Comparison of ENCODE assay signal across 9 cellular contexts in genomic region chr1:119711356-119711803, GRCh38. TPM values are rescaled to one million over a fixed set of nuclear protein-coding genes. Genes with fewer than 3 reads are reported as not detected.
DNase-seq lines count a peak whose midpoint lies in the region; ATAC-seq and TF ChIP-seq lines count a peak whose summit lies in the region.
"Not testable (repeated sequence)": the region's sequence is repeated elsewhere in the genome, so short reads cannot be mapped to it uniquely, and the experiment has no call there.
"Had no signal": no experiment of that assay in that cellular context is flagged by ENCODE, and none has a peak within 500 bp of the region (broad histone marks: within the 10 kb centered on the region; RNA-seq: fewer than 3 reads in every experiment).

No MANE protein-coding gene starts in this region.

- H2BK15ac ChIP-seq in IMR-90 (ENCODE audit: low read depth, low read length); neuronal stem cell (ENCODE audit: low read length): not testable (repeated sequence)

- peak overlapping the region; percentile 91 for H2AFZ ChIP-seq in IMR-90 (replicated peaks; ENCODE audit: low read length, poor library complexity)
- H2AFZ ChIP-seq in neuronal stem cell (ENCODE audit: low read length): peak overlapping the region; percentile 90

- H4K8ac ChIP-seq in IMR-90 (ENCODE audit: low read depth in 2 of 2, low read length in 2 of 2); neuronal stem cell (ENCODE audit: low read depth, low read length): not testable (repeated sequence)

- H4K20me1 ChIP-seq in BLaER1 (peaks cover 31% of the 10 kb centered on the region), IMR-90 (ENCODE audit: insufficient read depth, low read length) (peaks cover 30% of the 10 kb centered on the region)

- BruUV-seq in IMR-90 (replicated peaks; lab: Mats Ljungman, UMichigan): not testable (repeated sequence)

- not testable (repeated sequence) for H3K23ac ChIP-seq in IMR-90 (ENCODE audit: low read depth, low read length); neuronal stem cell (ENCODE audit: low read depth, low read length, poor library complexity)

- H4K5ac ChIP-seq in IMR-90 (ENCODE audit: low read depth, low read length): not testable (repeated sequence)

- intact Hi-C loops in IMR-90 (cut with micrococcal nuclease) (loop anchor here (5.0 kb wide), 2 partner anchors 64 to 1784 kb away; partner anchors contain the start of genes GDAP2, WDR3 and ZNF697), ascending aorta (cut with DNase I) (loop anchor here (5.0 kb wide), 1 partner anchor 79 kb away; no protein-coding TSS in a partner anchor)

- H3K18ac ChIP-seq in IMR-90 (ENCODE audit: low read depth, low read length); neuronal stem cell (ENCODE audit: low read length): not testable (repeated sequence)

- H3K4me1 ChIP-seq in BLaER1 (peaks cover 34% of the 10 kb centered on the region), IMR-90 (ENCODE audit: control insufficient read depth, insufficient read depth, low read length) (peaks cover 19% of the 10 kb centered on the region), ascending aorta (peaks cover 0 to 19% of the 10 kb centered on the region in 2 donors), neuronal stem cell (ENCODE audit: control insufficient read depth in 2 of 2, insufficient read depth in 1 of 2, low read depth in 1 of 2, low read length in 2 of 2) (peaks cover 9 to 19% of the 10 kb centered on the region in 2 donors)

- not testable (repeated sequence) for ATAC-seq in IMR-90 (ENCODE audit: low read depth); T-helper 17 cell

- H3K27me3 Mint-ChIP-seq in T-helper 17 cell: peaks cover 61% of the 10 kb centered on the region

- not testable (repeated sequence) for H2BK5ac ChIP-seq in IMR-90 (ENCODE audit: low read depth, low read length, poor library complexity, severe bottlenecking); neuronal stem cell (ENCODE audit: low read length)

- in situ Hi-C loops in IMR-90 (cut with MboI; ENCODE audit: low sequenced_read_pairs): not testable (repeated sequence)

- peaks cover 27 to 38% of the 10 kb centered on the region in 2 experiments for H3K79me1 ChIP-seq in IMR-90 (ENCODE audit: low read depth in 1 of 2, low read length in 2 of 2)
- not testable (repeated sequence) for H3K79me1 ChIP-seq in neuronal stem cell (ENCODE audit: low read depth, low read length)

- H3K9me3 ChIP-seq in BLaER1; IMR-90 (ENCODE audit: control insufficient read depth, insufficient read depth, low read length); T-helper 17 cell (ENCODE audit: control insufficient read depth, low read length, poor library complexity, severe bottlenecking); ascending aorta; neuronal stem cell (replicated peaks in 1 of 2; ENCODE audit: control insufficient read depth in 2 of 2, insufficient read depth in 1 of 2, low read depth in 1 of 2, low read length in 2 of 2): not testable (repeated sequence)

- not testable (repeated sequence) for DNase-seq in IMR-90; T-helper 17 cell; ascending aorta (ENCODE audit: low spot score in 2 of 2); epithelial cell of esophagus (ENCODE audit: low read depth); kidney epithelial cell (ENCODE audit: low read depth); neuronal stem cell (ENCODE audit: low spot score); substantia nigra (lab: John Stamatoyannopoulos, UW)

- dilution Hi-C loops in IMR-90 (cut with HindIII; ENCODE audit: low sequenced_read_pairs, unreplicated experiment): not testable (repeated sequence)

- CTCF ChIA-PET in IMR-90 (lab: Yijun Ruan, JAX): interaction anchor here (0.9 kb wide), 1 partner anchor 36 kb away, joined by 3 read pairs; no protein-coding TSS in a partner anchor

- not testable (repeated sequence) for H3K4me1 Mint-ChIP-seq in T-helper 17 cell

- H3K27me3 ChIP-seq in BLaER1; ascending aorta; kidney epithelial cell (ENCODE audit: control insufficient read depth, insufficient read depth, low read length): not testable (repeated sequence)
- H3K27me3 ChIP-seq in IMR-90 (ENCODE audit: control insufficient read depth, insufficient read depth, low read length) (peaks cover 11% of the 10 kb centered on the region), neuronal stem cell (ENCODE audit: control insufficient read depth in 3 of 3, insufficient read depth in 3 of 3, low read depth in 1 of 3, low read length in 3 of 3) (peaks cover 0 to 14% (median 0%) of the 10 kb centered on the region in 3 experiments)

- not testable (repeated sequence) for H3K56ac ChIP-seq in IMR-90 (ENCODE audit: extremely low read depth, insufficient read depth, low read length)

- H3K4ac ChIP-seq in IMR-90 (ENCODE audit: low read depth, low read length); neuronal stem cell (ENCODE audit: low read length): not testable (repeated sequence)

- H3K4me3 ChIP-seq in BLaER1 (peak overlapping the region; percentile 89), IMR-90 (ENCODE audit: insufficient read depth, low read depth, low read length) (peak overlapping the region; percentile 78), ascending aorta (peak overlapping the region; percentile 64 to 81), epithelial cell of esophagus (ENCODE audit: low read length) (peak overlapping the region; percentile 88), kidney epithelial cell (ENCODE audit: low read depth, low read length) (peak overlapping the region; percentile 71), neuronal stem cell (ENCODE audit: low read length in 2 of 2) (peak overlapping the region in 1 of 2 donors; percentile 93)

- not testable (repeated sequence) for H3K36me3 Mint-ChIP-seq in T-helper 17 cell (ENCODE audit: low read depth)

- not testable (repeated sequence) for H2AK5ac ChIP-seq in IMR-90 (ENCODE audit: low read depth, low read length); neuronal stem cell (ENCODE audit: low read depth, low read length)

- peak overlapping the region; percentile 3 for H3K27ac Mint-ChIP-seq in T-helper 17 cell

- not testable (repeated sequence) for H2BK120ac ChIP-seq in IMR-90 (ENCODE audit: low read depth, low read length); neuronal stem cell (ENCODE audit: low read depth, low read length)

- H3K4me2 ChIP-seq in BLaER1: peak overlapping the region; percentile 63
- peak overlapping the region; percentile 77 for H3K4me2 ChIP-seq in IMR-90 (ENCODE audit: low read depth, low read length)
- not testable (repeated sequence) for H3K4me2 ChIP-seq in neuronal stem cell (ENCODE audit: insufficient read depth, low read length, poor library complexity, severe bottlenecking)

- H2BK12ac ChIP-seq in neuronal stem cell (ENCODE audit: low read length): not testable (repeated sequence)

- H3K4me3 Mint-ChIP-seq in T-helper 17 cell: peak overlapping the region; percentile 87

- POLR2A ChIA-PET in IMR-90 (lab: Charles Lee; ENCODE audit: unreplicated experiment): not testable (repeated sequence)

- H3K9ac ChIP-seq in BLaER1; IMR-90 (ENCODE audit: low read depth, low read length); neuronal stem cell (ENCODE audit: low read depth, low read length, poor library complexity): not testable (repeated sequence)

- H3K9me1 ChIP-seq in IMR-90 (ENCODE audit: insufficient read depth, low read length): peaks cover 26% of the 10 kb centered on the region

- not testable (repeated sequence) for H4K91ac ChIP-seq in IMR-90 (ENCODE audit: insufficient read depth, low read depth, low read length); neuronal stem cell (ENCODE audit: low read depth, low read length, poor library complexity)

- H3K27ac ChIP-seq in BLaER1; IMR-90 (ENCODE audit: insufficient read depth, low read length); neuronal stem cell (replicated peaks; ENCODE audit: low read length): not testable (repeated sequence)
- H3K27ac ChIP-seq in ascending aorta: peak overlapping the region in 1 of 2 donors; percentile 87
- peak overlapping the region; percentile 85 for H3K27ac ChIP-seq in substantia nigra (ENCODE audit: low read depth, low read length, poor library complexity, severe bottlenecking)

- not testable (repeated sequence) for TF ChIP-seq RAD21 in IMR-90 (IDR thresholded peaks at IDR 0.05; ENCODE audit: low read length)

- H3K14ac ChIP-seq in IMR-90 (replicated peaks; ENCODE audit: low read depth, low read length); neuronal stem cell (ENCODE audit: low read length): not testable (repeated sequence)

- 31% methylated on average over 2 of the region's 10 CpGs; no CpG with 5 or more reads in 1 of the 2 experiments for WGBS in IMR-90 (ENCODE audit: extremely low coverage in 2 of 2, insufficient read length in 1 of 2), 2 experiments
- WGBS in neuronal stem cell (ENCODE audit: extremely low coverage in 2 of 2, insufficient read length in 2 of 2, insufficient replicate concordance in 1 of 2), 2 donors: no CpG with 5 or more reads among the region's 10 CpGs

- TF ChIP-seq CTCF in IMR-90 (conservative IDR thresholded peaks at IDR 0.05; ENCODE audit: low read depth, low read length); ascending aorta (IDR thresholded peaks at IDR 0.05); epithelial cell of esophagus (IDR thresholded peaks at IDR 0.05; ENCODE audit: insufficient read depth, low read depth, low read length, missing control alignments); kidney epithelial cell (IDR thresholded peaks at IDR 0.05; ENCODE audit: insufficient read depth, low read length, poor library complexity, severe bottlenecking): not testable (repeated sequence)

- H3K36me3 ChIP-seq in BLaER1; IMR-90 (ENCODE audit: control insufficient read depth, insufficient read depth, low read length); ascending aorta; kidney epithelial cell (ENCODE audit: control insufficient read depth, insufficient read depth, low read length): not testable (repeated sequence)
- H3K36me3 ChIP-seq in neuronal stem cell (replicated peaks in 1 of 2; ENCODE audit: control insufficient read depth in 2 of 2, insufficient read depth in 2 of 2, low read length in 2 of 2): peaks cover 0 to 17% of the 10 kb centered on the region in 2 donors

- TF ChIP-seq POLR2A in IMR-90 (IDR thresholded peaks at IDR 0.05; ENCODE audit: low read depth, low read length): not testable (repeated sequence)

- not testable (repeated sequence) for H2BK20ac ChIP-seq in IMR-90 (ENCODE audit: low read depth, low read length)

- H2AK9ac ChIP-seq in IMR-90 (replicated peaks; ENCODE audit: low read depth, low read length, poor library complexity): not testable (repeated sequence)

RNA-seq across cellular contexts. Expression of gene PHGDH, which starts 0.4 kb away (rescaled TPM):
- total RNA-seq in IMR-90 (2012; rRNA removed): 162 and 331 TPM in 2 replicates
- 69.1 and 87.9 TPM in 2 replicates for polyA plus RNA-seq in IMR-90 (2012; rRNA removed)
- 73.9 and 110 TPM in 2 replicates for polyA plus RNA-seq in IMR-90 (2012; cell fraction: cytosol; rRNA removed)
- polyA plus RNA-seq in IMR-90 (2012; cell fraction: nucleus; rRNA removed; ENCODE audit: low replicate concordance): 85.5 and 118 TPM in 2 replicates
- total RNA-seq in T-helper 17 cell: 1 to 10 TPM; 1.2 to 2.5 TPM
- 61.7 TPM for total RNA-seq in ascending aorta
- 163 and 184 TPM in 2 replicates for total RNA-seq in kidney epithelial cell
- polyA plus RNA-seq in neuronal stem cell (2013, experiment 1 of 2): 124 TPM
- polyA plus RNA-seq in neuronal stem cell (2013, experiment 2 of 2): 118 TPM

RNA-seq across cellular contexts. Expression of gene HMGCS2, which starts 57.3 kb away (rescaled TPM):
- total RNA-seq in IMR-90 (2012; rRNA removed) (not detected in 2 replicates), T-helper 17 cell (not detected), ascending aorta (6.8 TPM), kidney epithelial cell (not detected in 2 replicates)
- polyA plus RNA-seq in IMR-90 (2012; rRNA removed): not detected in 2 replicates
- not detected in 2 replicates for polyA plus RNA-seq in IMR-90 (2012; cell fraction: cytosol; rRNA removed)
- polyA plus RNA-seq in IMR-90 (2012; cell fraction: nucleus; rRNA removed; ENCODE audit: low replicate concordance): not detected in 2 replicates
- 0.06 TPM for polyA plus RNA-seq in neuronal stem cell (2013, experiment 1 of 2)
- 0.14 TPM for polyA plus RNA-seq in neuronal stem cell (2013, experiment 2 of 2)
- total RNA-seq: M059J had no signal

Comparison
In these comparisons a context has a peak if more than half of its experiments do, and no peak if none do; other contexts are left out.
1. RNA of gene PHGDH, which starts 0.4 kb away (total RNA-seq): 162 to 331 TPM in IMR-90, 163 to 184 TPM in kidney epithelial cell and 61.7 TPM in ascending aorta (single experiment); 1.2 to 2.5 TPM in T-helper 17 cell; every median in the first group is over 10 times any median in the second.